In the genomic region with DNA sequence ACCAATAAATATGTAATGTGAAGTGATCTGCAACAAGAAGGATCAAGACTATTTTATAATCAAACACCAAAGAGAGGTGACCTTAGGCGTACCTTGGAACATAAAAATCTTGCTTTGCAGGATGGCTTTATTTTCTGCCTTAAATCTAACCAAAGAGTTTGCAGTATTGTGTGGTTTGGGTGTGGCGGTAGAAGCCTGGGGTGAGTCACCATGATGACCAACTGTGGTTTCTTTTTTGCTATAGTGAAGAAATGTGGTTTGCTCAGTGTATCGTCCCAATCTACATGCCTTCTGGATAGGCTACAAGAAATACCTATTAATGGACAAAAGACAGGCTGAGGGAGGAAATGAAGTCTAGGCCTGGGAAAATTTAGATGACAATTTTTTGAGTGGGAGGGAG, we compare ENCODE assay signal across 8 cellular contexts. TPM values are rescaled to one million over a fixed set of nuclear protein-coding genes. Genes with fewer than 3 reads are reported as not detected.
DNase-seq lines count a peak whose midpoint lies in the region; ATAC-seq, FAIRE-seq and TF ChIP-seq lines count a peak whose summit lies in the region.

No MANE protein-coding gene starts in this region.

- TF ChIP-seq POLR2A in GM12892 (IDR thresholded peaks at IDR 0.05; ENCODE audit: low read depth, low read length) = no peak

- H3K4me1 Mint-ChIP-seq in activated CD4-positive, alpha-beta memory T cell treated with anti-CD3 and anti-CD28 coated beads, Interleukin-2, amount 10 ng/mL, durations not matched to agents 7 days and 5 days = peaks cover 62% of the 10 kb centered on the region

- H3K4me3 ChIP-seq in foreskin fibroblast (ENCODE audit: low read depth in 1 of 2, low read length in 2 of 2) = no peak overlapping the region

- peak; percentile 83; the same call in 1 of the 2 replicates for TF ChIP-seq EP300 in Ishikawa (IDR thresholded peaks at IDR 0.05; ENCODE audit: borderline replicate concordance)

- H3K27ac Mint-ChIP-seq in activated CD4-positive, alpha-beta memory T cell treated with anti-CD3 and anti-CD28 coated beads, Interleukin-2, amount 10 ng/mL, durations not matched to agents 7 days and 5 days = peak overlapping the region; percentile 66

- peaks cover 4% of the 10 kb centered on the region for H3K36me3 Mint-ChIP-seq in activated CD4-positive, alpha-beta memory T cell treated with anti-CD3 and anti-CD28 coated beads, Interleukin-2, amount 10 ng/mL, durations not matched to agents 7 days and 5 days (ENCODE audit: low read depth)

- no peak for TF ChIP-seq CTCF in foreskin fibroblast (IDR thresholded peaks at IDR 0.05; ENCODE audit: low read depth, low read length)

- no peak for TF ChIP-seq RAD21 in Ishikawa (IDR thresholded peaks at IDR 0.05; ENCODE audit: low read depth)

- peak; percentile 66 for ATAC-seq in GM21825 (IDR thresholded peaks at IDR 0.05; ENCODE audit: unreplicated experiment)

- no peaks in the 10 kb centered on the region for H3K9me3 Mint-ChIP-seq in activated CD4-positive, alpha-beta memory T cell treated with anti-CD3 and anti-CD28 coated beads, Interleukin-2, amount 10 ng/mL, durations not matched to agents 7 days and 5 days

- H3K4me3 Mint-ChIP-seq in activated CD4-positive, alpha-beta memory T cell treated with anti-CD3 and anti-CD28 coated beads, Interleukin-2, amount 10 ng/mL, durations not matched to agents 7 days and 5 days = peak overlapping the region; percentile 18

- POLR2A ChIA-PET in activated CD4-positive, alpha-beta memory T cell treated with anti-CD3 and anti-CD28 coated beads, Interleukin-2, amount 10 ng/mL, durations not matched to agents 7 days and 5 days (lab: Charles Lee) = interaction anchor here (1.6 kb wide), 1 partner anchor 151 kb away, joined by 4 read pairs; a partner anchor contains a TSS

- no peak for DNase-seq in GM12892 (ENCODE audit: insufficient read length)
- peak; percentile 80 for DNase-seq in activated CD4-positive, alpha-beta memory T cell treated with anti-CD3 and anti-CD28 coated beads, Interleukin-2, amount 10 ng/mL, durations not matched to agents 7 days and 5 days
- DNase-seq in foreskin fibroblast = peak; percentile 88 to 94
- DNase-seq in urothelium cell line (ENCODE audit: low spot score) = peak; percentile 82
- no peak for DNase-seq in DMS 273 (lab: John Stamatoyannopoulos, UW; ENCODE audit: unreplicated experiment)
- DNase-seq in NCI-H1694 (lab: John Stamatoyannopoulos, UW) = no peak

- FAIRE-seq in GM12892 (lab: Jason Lieb, UNC) (peak; percentile 92), urothelium cell line (lab: Jason Lieb, UNC) (no peak)

- CTCF ChIA-PET in activated CD4-positive, alpha-beta memory T cell treated with anti-CD3 and anti-CD28 coated beads, Interleukin-2, amount 10 ng/mL, durations not matched to agents 7 days and 5 days (lab: Charles Lee) = no interaction called here

- peaks cover 58% of the 10 kb centered on the region for H3K27me3 Mint-ChIP-seq in activated CD4-positive, alpha-beta memory T cell treated with anti-CD3 and anti-CD28 coated beads, Interleukin-2, amount 10 ng/mL, durations not matched to agents 7 days and 5 days

TF ChIP-seq in Ishikawa, 13 proteins besides CTCF, POLR2A, EP300 and RAD21:
- TF ChIP-seq, protein P1, sequence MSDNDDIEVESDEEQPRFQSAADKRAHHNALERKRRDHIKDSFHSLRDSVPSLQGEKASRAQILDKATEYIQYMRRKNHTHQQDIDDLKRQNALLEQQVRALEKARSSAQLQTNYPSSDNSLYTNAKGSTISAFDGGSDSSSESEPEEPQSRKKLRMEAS (IDR thresholded peaks at IDR 0.05) = 0 out of 2 replicates have a peak, but pooled peaks have one; percentile 30
- TF ChIP-seq CEBPB (IDR thresholded peaks at IDR 0.05) (peak; percentile 49; the same call in 1 of the 2 replicates), EGR1 (IDR thresholded peaks at IDR 0.05) (no peak), NFIC (IDR thresholded peaks at IDR 0.05) (peak; percentile 50; the same call in 1 of the 2 replicates), YY1 (IDR thresholded peaks at IDR 0.05; ENCODE audit: low read depth) (peak; percentile 27; the same call in 1 of the 2 replicates), TCF12 (IDR thresholded peaks at IDR 0.05; ENCODE audit: low read depth) (peak; percentile 81), TEAD4 (IDR thresholded peaks at IDR 0.05) (peak; percentile 65), CREB1 (IDR thresholded peaks at IDR 0.05; ENCODE audit: low read depth) (no peak), FOXM1 (IDR thresholded peaks at IDR 0.05; ENCODE audit: borderline replicate concordance, low read depth) (peak; percentile 75; the same call in 1 of the 2 replicates), TAF1 (IDR thresholded peaks at IDR 0.05; ENCODE audit: low read depth) (no peak)
- TF ChIP-seq, protein P2, sequence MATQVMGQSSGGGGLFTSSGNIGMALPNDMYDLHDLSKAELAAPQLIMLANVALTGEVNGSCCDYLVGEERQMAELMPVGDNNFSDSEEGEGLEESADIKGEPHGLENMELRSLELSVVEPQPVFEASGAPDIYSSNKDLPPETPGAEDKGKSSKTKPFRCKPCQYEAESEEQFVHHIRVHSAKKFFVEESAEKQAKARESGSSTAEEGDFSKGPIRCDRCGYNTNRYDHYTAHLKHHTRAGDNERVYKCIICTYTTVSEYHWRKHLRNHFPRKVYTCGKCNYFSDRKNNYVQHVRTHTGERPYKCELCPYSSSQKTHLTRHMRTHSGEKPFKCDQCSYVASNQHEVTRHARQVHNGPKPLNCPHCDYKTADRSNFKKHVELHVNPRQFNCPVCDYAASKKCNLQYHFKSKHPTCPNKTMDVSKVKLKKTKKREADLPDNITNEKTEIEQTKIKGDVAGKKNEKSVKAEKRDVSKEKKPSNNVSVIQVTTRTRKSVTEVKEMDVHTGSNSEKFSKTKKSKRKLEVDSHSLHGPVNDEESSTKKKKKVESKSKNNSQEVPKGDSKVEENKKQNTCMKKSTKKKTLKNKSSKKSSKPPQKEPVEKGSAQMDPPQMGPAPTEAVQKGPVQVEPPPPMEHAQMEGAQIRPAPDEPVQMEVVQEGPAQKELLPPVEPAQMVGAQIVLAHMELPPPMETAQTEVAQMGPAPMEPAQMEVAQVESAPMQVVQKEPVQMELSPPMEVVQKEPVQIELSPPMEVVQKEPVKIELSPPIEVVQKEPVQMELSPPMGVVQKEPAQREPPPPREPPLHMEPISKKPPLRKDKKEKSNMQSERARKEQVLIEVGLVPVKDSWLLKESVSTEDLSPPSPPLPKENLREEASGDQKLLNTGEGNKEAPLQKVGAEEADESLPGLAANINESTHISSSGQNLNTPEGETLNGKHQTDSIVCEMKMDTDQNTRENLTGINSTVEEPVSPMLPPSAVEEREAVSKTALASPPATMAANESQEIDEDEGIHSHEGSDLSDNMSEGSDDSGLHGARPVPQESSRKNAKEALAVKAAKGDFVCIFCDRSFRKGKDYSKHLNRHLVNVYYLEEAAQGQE (IDR thresholded peaks at IDR 0.05; ENCODE audit: low read depth) = no peak
- TF ChIP-seq, protein P3, sequence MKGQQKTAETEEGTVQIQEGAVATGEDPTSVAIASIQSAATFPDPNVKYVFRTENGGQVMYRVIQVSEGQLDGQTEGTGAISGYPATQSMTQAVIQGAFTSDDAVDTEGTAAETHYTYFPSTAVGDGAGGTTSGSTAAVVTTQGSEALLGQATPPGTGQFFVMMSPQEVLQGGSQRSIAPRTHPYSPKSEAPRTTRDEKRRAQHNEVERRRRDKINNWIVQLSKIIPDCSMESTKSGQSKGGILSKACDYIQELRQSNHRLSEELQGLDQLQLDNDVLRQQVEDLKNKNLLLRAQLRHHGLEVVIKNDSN (IDR thresholded peaks at IDR 0.05) = no peak
TF ChIP-seq in Ishikawa: peak in this region for 7.

RNA-seq across cellular contexts. Expression of a gene that starts 5.1 kb away (rescaled TPM):
- 67.8 TPM for polyA plus RNA-seq in GM12892 (2012; ENCODE audit: missing spikeins)
- 100 to 1,000 TPM; 170 to 179 TPM for total RNA-seq in activated CD4-positive, alpha-beta memory T cell treated with anti-CD3 and anti-CD28 coated beads, Interleukin-2, amount 10 ng/mL, durations not matched to agents 7 days and 5 days

Comparison
In these comparisons a context has a peak if more than half of its experiments do, and no peak if none do; other contexts are left out.
1. DNase-seq: peak in activated CD4-positive, alpha-beta memory T cell treated with anti-CD3 and anti-CD28 coated beads, Interleukin-2, amount 10 ng/mL, durations not matched to agents 7 days and 5 days (single experiment), foreskin fibroblast (2 of 2) and urothelium cell line (single experiment); none in GM12892 (single experiment), DMS 273 (single experiment) and NCI-H1694 (single experiment).